ENCODE assay signal across 19 cellular contexts in genomic region chr11:120130991-120131760, GRCh38. TPM values are rescaled to one million over a fixed set of nuclear protein-coding genes. Genes with fewer than 3 reads are reported as not detected.
DNase-seq lines count a peak whose midpoint lies in the region; ATAC-seq and TF ChIP-seq lines count a peak whose summit lies in the region.
"Had no signal": no experiment of that assay in that cellular context is flagged by ENCODE, and none has a peak within 500 bp of the region (broad histone marks: within the 10 kb centered on the region; RNA-seq: fewer than 3 reads in every experiment).

No MANE protein-coding gene starts in this region.

- H4K8ac ChIP-seq in neuronal stem cell (ENCODE audit: low read depth, low read length): no peak overlapping the region

- H2BK15ac ChIP-seq in neuronal stem cell (ENCODE audit: low read length): no peak overlapping the region

- H3K4ac ChIP-seq in neuronal stem cell (ENCODE audit: low read length): no peak overlapping the region

- no peak overlapping the region for H3K14ac ChIP-seq in neuronal stem cell (ENCODE audit: low read length)

- H3K4me1 ChIP-seq in breast epithelium (peaks cover 4 to 11% of the 10 kb centered on the region in 2 donors), left lung (no peaks in the 10 kb centered on the region), tibial artery (peaks cover 0 to 23% (median 10%) of the 10 kb centered on the region in 4 donors), neuronal stem cell (ENCODE audit: control insufficient read depth in 2 of 2, insufficient read depth in 1 of 2, low read depth in 1 of 2, low read length in 2 of 2) (peaks cover 0 to 4% of the 10 kb centered on the region in 2 donors)

- no peak overlapping the region for H2AK5ac ChIP-seq in neuronal stem cell (ENCODE audit: low read depth, low read length)

- no peak overlapping the region for H2AFZ ChIP-seq in neuronal stem cell (ENCODE audit: low read length)

- no CpG with 5 or more reads among the region's 8 CpGs for WGBS in neuronal stem cell (ENCODE audit: extremely low coverage in 2 of 2, insufficient read length in 2 of 2, insufficient replicate concordance in 1 of 2), 2 donors

- no peaks in the 10 kb centered on the region for H3K9me3 ChIP-seq in breast epithelium
- no peaks in the 10 kb centered on the region for H3K9me3 ChIP-seq in left lung
- H3K9me3 ChIP-seq in tibial artery: no peaks in the 10 kb centered on the region
- no peaks in the 10 kb centered on the region for H3K9me3 ChIP-seq in neuronal stem cell (replicated peaks in 1 of 2; ENCODE audit: control insufficient read depth in 2 of 2, insufficient read depth in 1 of 2, low read depth in 1 of 2, low read length in 2 of 2)
- H3K9me3 ChIP-seq: thoracic aorta had no signal

- no peaks in the 10 kb centered on the region for H3K27me3 ChIP-seq in breast epithelium
- H3K27me3 ChIP-seq in left lung: no peaks in the 10 kb centered on the region
- H3K27me3 ChIP-seq in tibial artery: no peaks in the 10 kb centered on the region
- peaks cover 0 to 63% (median 0%) of the 10 kb centered on the region in 3 experiments for H3K27me3 ChIP-seq in neuronal stem cell (ENCODE audit: control insufficient read depth in 3 of 3, insufficient read depth in 3 of 3, low read depth in 1 of 3, low read length in 3 of 3)

- TF ChIP-seq POLR2A in breast epithelium (IDR thresholded peaks at IDR 0.05): no peak

- intact Hi-C loops in breast epithelium (cut with DNase I; ENCODE audit: low total_unique reads): no loop called here
- intact Hi-C loops in left lung (cut with DNase I): no loop called here
- intact Hi-C loops in tibial artery (cut with DNase I; ENCODE audit: low total_unique reads): no loop called here

- H3K36me3 ChIP-seq in breast epithelium (no peaks in the 10 kb centered on the region), left lung (no peaks in the 10 kb centered on the region), tibial artery (no peaks in the 10 kb centered on the region), neuronal stem cell (replicated peaks in 1 of 2; ENCODE audit: control insufficient read depth in 2 of 2, insufficient read depth in 2 of 2, low read length in 2 of 2) (no peaks in the 10 kb centered on the region)
- H3K36me3 ChIP-seq: thoracic aorta had no signal

- H3K9ac ChIP-seq in neuronal stem cell (ENCODE audit: low read depth, low read length, poor library complexity): no peak overlapping the region

- H2BK12ac ChIP-seq in neuronal stem cell (ENCODE audit: low read length): no peak overlapping the region

- H4K91ac ChIP-seq in neuronal stem cell (ENCODE audit: low read depth, low read length, poor library complexity): no peak overlapping the region

- peak overlapping the region in 1 of 3 donors; percentile 7 for H3K4me3 ChIP-seq in breast epithelium
- H3K4me3 ChIP-seq in left lung: no peak overlapping the region
- H3K4me3 ChIP-seq in tibial artery: no peak overlapping the region
- H3K4me3 ChIP-seq in neuronal stem cell (ENCODE audit: low read length in 2 of 2): no peak overlapping the region
- H3K4me3 ChIP-seq: thoracic aorta had no signal

- H2BK120ac ChIP-seq in neuronal stem cell (ENCODE audit: low read depth, low read length): no peak overlapping the region

- ATAC-seq in left lung: no peak
- ATAC-seq: activated CD4-positive, CD25-positive, alpha-beta regulatory T cell treated with anti-CD3 and anti-CD28 coated beads, Interleukin-2, amount 50 U/mL, for 24 hours; effector memory CD8-positive, alpha-beta T cell had no signal

- H3K4me2 ChIP-seq in neuronal stem cell (ENCODE audit: insufficient read depth, low read length, poor library complexity, severe bottlenecking): no peak overlapping the region

- H3K18ac ChIP-seq in neuronal stem cell (ENCODE audit: low read length): no peak overlapping the region

- H3K79me1 ChIP-seq in neuronal stem cell (ENCODE audit: low read depth, low read length): no peaks in the 10 kb centered on the region

- peak overlapping the region; percentile 95 for H3K27ac ChIP-seq in breast epithelium
- no peak overlapping the region for H3K27ac ChIP-seq in left lung
- no peak overlapping the region for H3K27ac ChIP-seq in tibial artery
- H3K27ac ChIP-seq in neuronal stem cell (replicated peaks; ENCODE audit: low read length): no peak overlapping the region
- H3K27ac ChIP-seq: 22Rv1, thoracic aorta had no signal

- TF ChIP-seq CTCF in breast epithelium (IDR thresholded peaks at IDR 0.05) (no peak), left lung (IDR thresholded peaks at IDR 0.05) (no peak), tibial artery (IDR thresholded peaks at IDR 0.05) (no peak)

- H2BK5ac ChIP-seq in neuronal stem cell (ENCODE audit: low read length): no peak overlapping the region

- H3K23ac ChIP-seq in neuronal stem cell (ENCODE audit: low read depth, low read length, poor library complexity): no peak overlapping the region

- DNase-seq in activated CD4-positive, CD25-positive, alpha-beta regulatory T cell treated with anti-CD3 and anti-CD28 coated beads, Interleukin-2, amount 50 U/mL, for 72 hours: peak; percentile 21
- DNase-seq in activated CD4-positive, CD25-positive, alpha-beta regulatory T cell (lab: John Stamatoyannopoulos, UW): no peak
- DNase-seq in breast epithelium (ENCODE audit: low spot score in 2 of 2) (peak; percentile 18 to 22), left lung (peak; percentile 13 to 14), tibial artery (peak; percentile 12 to 46), NCI-H2029 treated with DMSO at 0.1 percent for 48 hours (lab: John Stamatoyannopoulos, UW) (no peak), neuronal stem cell (ENCODE audit: low spot score) (no peak)
- no peak for DNase-seq in activated CD4-positive, alpha-beta T cell treated with anti-CD3 and anti-CD28 coated beads for 1 hour
- DNase-seq: amniotic stem cell; DMS53; effector memory CD8-positive, alpha-beta T cell; GF-D8; IMR-90; NCI-H1436; NCI-H2171 treated with DMSO at 0.1 percent for 48 hours; NCI-H526 had no signal

RNA-seq across cellular contexts. Expression of gene TRIM29, which starts 6.7 kb away (rescaled TPM):
- total RNA-seq in breast epithelium: 10 to 100 TPM; 10.6 to 58.7 (median 45.9) TPM
- total RNA-seq in left lung: 1 to 10 TPM; 2.3 to 5.4 TPM
- polyA plus RNA-seq in neuronal stem cell (2013, experiment 1 of 2): 0.03 TPM
- not detected for polyA plus RNA-seq in neuronal stem cell (2013, experiment 2 of 2)
- total RNA-seq: IMR-90 had no signal
- polyA plus RNA-seq: IMR-90 had no signal

Comparison
In these comparisons a context has a peak if more than half of its experiments do, and no peak if none do; other contexts are left out.
1. DNase-seq: peak in activated CD4-positive, CD25-positive, alpha-beta regulatory T cell treated with anti-CD3 and anti-CD28 coated beads, Interleukin-2, amount 50 U/mL, for 72 hours (single experiment), breast epithelium (2 of 2), left lung (2 of 2) and tibial artery (2 of 2); none in activated CD4-positive, CD25-positive, alpha-beta regulatory T cell (0 of 4), NCI-H2029 treated with DMSO at 0.1 percent for 48 hours (single experiment), activated CD4-positive, alpha-beta T cell treated with anti-CD3 and anti-CD28 coated beads for 1 hour (single experiment) and neuronal stem cell (single experiment).
2. H3K27ac ChIP-seq: peak in breast epithelium (2 of 2); none in left lung (0 of 2), tibial artery (0 of 2) and neuronal stem cell (single experiment).